ENCODE assay signal across 1 cellular context in genomic region chr12:113185180-113186032, GRCh38.
TF ChIP-seq lines count a peak whose summit lies in the region.

DDX54 (minus strand) TSS chr12:113185478; CDS start chr12:113185451, 27 bp downstream.
RITA1 (plus strand) TSS chr12:113185721; CDS start chr12:113186747, 1,026 bp downstream.

TF ChIP-seq in HepG2, 621 proteins besides CTCF, POLR2A, EP300 and RAD21 (continued from another document and continues in another):
- TF ChIP-seq ZNF563 (CRISPR knock-in tag; IDR thresholded peaks at IDR 0.05) = peak; percentile 67; the same call in 1 of the 2 replicates
- TF ChIP-seq SKI (IDR thresholded peaks at IDR 0.05; ENCODE audit: partially characterized antibody) = peak; percentile 24
- peak; percentile 94 for TF ChIP-seq ZNF687 (CRISPR knock-in tag; IDR thresholded peaks at IDR 0.05)
- TF ChIP-seq WIZ (CRISPR knock-in tag; IDR thresholded peaks at IDR 0.05) = no peak
- peak; percentile 69; the same call in 1 of the 2 replicates for TF ChIP-seq HOMEZ (CRISPR knock-in tag; IDR thresholded peaks at IDR 0.05; ENCODE audit: low read depth)
- no peak for TF ChIP-seq ZNF383 (CRISPR knock-in tag; IDR thresholded peaks at IDR 0.05; ENCODE audit: borderline replicate concordance)
- TF ChIP-seq MTERF4 (CRISPR knock-in tag; IDR thresholded peaks at IDR 0.05) = peak; percentile 21; the same call in 1 of the 2 replicates
- TF ChIP-seq GFI1 (CRISPR knock-in tag; IDR thresholded peaks at IDR 0.05; ENCODE audit: borderline replicate concordance) = peak; percentile 81; the same call in 1 of the 2 replicates
- no peak for TF ChIP-seq PAX8 (CRISPR knock-in tag; IDR thresholded peaks at IDR 0.05; ENCODE audit: borderline replicate concordance)
- peak; percentile 78 for TF ChIP-seq ZNF329 (CRISPR knock-in tag; IDR thresholded peaks at IDR 0.05; ENCODE audit: low read depth)
- no peak for TF ChIP-seq FOXJ3 (CRISPR knock-in tag; IDR thresholded peaks at IDR 0.05; ENCODE audit: borderline replicate concordance)
- peak; percentile 94 for TF ChIP-seq THAP9 (CRISPR knock-in tag; IDR thresholded peaks at IDR 0.05; ENCODE audit: borderline replicate concordance)
- no peak for TF ChIP-seq NFYB (CRISPR knock-in tag; IDR thresholded peaks at IDR 0.05)
- peak; percentile 67; the same call in 1 of the 2 replicates for TF ChIP-seq ZNF275 (CRISPR knock-in tag; IDR thresholded peaks at IDR 0.05; ENCODE audit: borderline replicate concordance)
- 0 out of 2 replicates have a peak, but pooled peaks have one; percentile 40 for TF ChIP-seq ZNF510 (CRISPR knock-in tag; IDR thresholded peaks at IDR 0.05; ENCODE audit: low read depth)
- TF ChIP-seq PHF21A (CRISPR knock-in tag; IDR thresholded peaks at IDR 0.05) = peak; percentile 59
- TF ChIP-seq FOXA1 (IDR thresholded peaks at IDR 0.05) = no peak
- peak; percentile 42; the same call in 1 of the 2 replicates for TF ChIP-seq FOXA1 (CRISPR knock-in tag; IDR thresholded peaks at IDR 0.05)
- TF ChIP-seq YEATS2 (CRISPR knock-in tag; IDR thresholded peaks at IDR 0.05; ENCODE audit: borderline replicate concordance) = peak; percentile 38; the same call in 1 of the 2 replicates
- peak; percentile 87 for TF ChIP-seq ZZZ3 (CRISPR knock-in tag; IDR thresholded peaks at IDR 0.05; ENCODE audit: borderline replicate concordance)
- peak; percentile 44; the same call in 1 of the 2 replicates for TF ChIP-seq ZNF44 (CRISPR knock-in tag; IDR thresholded peaks at IDR 0.05)
- peak; percentile 90 for TF ChIP-seq ZGPAT (CRISPR knock-in tag; IDR thresholded peaks at IDR 0.05)
- no peak for TF ChIP-seq PCBP2 (optimal IDR thresholded peaks at IDR 0.05; ENCODE audit: low read depth, low read length, poor library complexity, severe bottlenecking)
- TF ChIP-seq KLF9 (CRISPR knock-in tag; IDR thresholded peaks at IDR 0.05; ENCODE audit: low read depth) = peak; percentile 87; the same call in 1 of the 2 replicates
- peak; percentile 65 for TF ChIP-seq THAP11 (CRISPR knock-in tag; IDR thresholded peaks at IDR 0.05)
- 0 out of 2 replicates have a peak, but pooled peaks have one; percentile 74 for TF ChIP-seq ZNF782 (CRISPR knock-in tag; IDR thresholded peaks at IDR 0.05; ENCODE audit: borderline replicate concordance)
- TF ChIP-seq ZEB1 (IDR thresholded peaks at IDR 0.05; ENCODE audit: insufficient replicate concordance, low read depth) = no peak
- TF ChIP-seq CENPT (CRISPR knock-in tag; IDR thresholded peaks at IDR 0.05; ENCODE audit: low read depth) = no peak
- no peak for TF ChIP-seq RFXANK (CRISPR knock-in tag; IDR thresholded peaks at IDR 0.05)
- peak; percentile 38; the same call in 1 of the 2 replicates for TF ChIP-seq KDM3A (CRISPR knock-in tag; IDR thresholded peaks at IDR 0.05; ENCODE audit: low read depth)
- peak; percentile 71 for TF ChIP-seq POGZ (CRISPR knock-in tag; IDR thresholded peaks at IDR 0.05)
- 0 out of 2 replicates have a peak, but pooled peaks have one; percentile 64 for TF ChIP-seq ZNF570 (CRISPR knock-in tag; IDR thresholded peaks at IDR 0.05; ENCODE audit: borderline replicate concordance)
- no peak for TF ChIP-seq ZFP36L2 (CRISPR knock-in tag; IDR thresholded peaks at IDR 0.05)
- TF ChIP-seq RBFOX2 (IDR thresholded peaks at IDR 0.05; ENCODE audit: low read depth, low read length) = peak; percentile 98
- TF ChIP-seq ZNF513 (CRISPR knock-in tag; conservative IDR thresholded peaks at IDR 0.05) = no peak
- no peak; the same call in 1 of the 2 replicates for TF ChIP-seq KAT7 (CRISPR knock-in tag; IDR thresholded peaks at IDR 0.05; ENCODE audit: borderline replicate concordance)
- TF ChIP-seq PHF5A (CRISPR knock-in tag; IDR thresholded peaks at IDR 0.05; ENCODE audit: low read depth, unreplicated experiment) = no peak
- TF ChIP-seq ZNF768 (CRISPR knock-in tag; IDR thresholded peaks at IDR 0.05) = peak; percentile 32
- 0 out of 2 replicates have a peak, but pooled peaks have one; percentile 45 for TF ChIP-seq KLF13 (CRISPR knock-in tag; IDR thresholded peaks at IDR 0.05)
- peak; percentile 54; the same call in 1 of the 2 replicates for TF ChIP-seq HMG20B (CRISPR knock-in tag; conservative IDR thresholded peaks at IDR 0.05)
- 0 out of 2 replicates have a peak, but pooled peaks have one; percentile 37 for TF ChIP-seq CREB3 (CRISPR knock-in tag; IDR thresholded peaks at IDR 0.05)
- peak; percentile 52; the same call in 1 of the 2 replicates for TF ChIP-seq CREB1 (IDR thresholded peaks at IDR 0.05)
- TF ChIP-seq CREB1 (CRISPR knock-in tag; IDR thresholded peaks at IDR 0.05) = no peak
- TF ChIP-seq ZNF841 (CRISPR knock-in tag; IDR thresholded peaks at IDR 0.05; ENCODE audit: borderline replicate concordance) = no peak
- TF ChIP-seq ZNF704 (CRISPR knock-in tag; IDR thresholded peaks at IDR 0.05; ENCODE audit: borderline replicate concordance) = 0 out of 2 replicates have a peak, but pooled peaks have one; percentile 86
- no peak for TF ChIP-seq REXO4 (CRISPR knock-in tag; IDR thresholded peaks at IDR 0.05; ENCODE audit: borderline replicate concordance)
- no peak for TF ChIP-seq ZNF143 (CRISPR knock-in tag; IDR thresholded peaks at IDR 0.05)
- peak; percentile 65 for TF ChIP-seq RELA (CRISPR knock-in tag; IDR thresholded peaks at IDR 0.05)
- peak; percentile 59; the same call in 1 of the 2 replicates for TF ChIP-seq SNAPC2 (CRISPR knock-in tag; IDR thresholded peaks at IDR 0.05)
- TF ChIP-seq HOXA9 (CRISPR knock-in tag; IDR thresholded peaks at IDR 0.05; ENCODE audit: borderline replicate concordance) = peak; percentile 58; the same call in 1 of the 2 replicates
- TF ChIP-seq EHMT2 (IDR thresholded peaks at IDR 0.05; ENCODE audit: borderline replicate concordance, low read depth, low read length) = no peak
